23 cellular contexts compared by ENCODE assay signal in the genomic region with DNA sequence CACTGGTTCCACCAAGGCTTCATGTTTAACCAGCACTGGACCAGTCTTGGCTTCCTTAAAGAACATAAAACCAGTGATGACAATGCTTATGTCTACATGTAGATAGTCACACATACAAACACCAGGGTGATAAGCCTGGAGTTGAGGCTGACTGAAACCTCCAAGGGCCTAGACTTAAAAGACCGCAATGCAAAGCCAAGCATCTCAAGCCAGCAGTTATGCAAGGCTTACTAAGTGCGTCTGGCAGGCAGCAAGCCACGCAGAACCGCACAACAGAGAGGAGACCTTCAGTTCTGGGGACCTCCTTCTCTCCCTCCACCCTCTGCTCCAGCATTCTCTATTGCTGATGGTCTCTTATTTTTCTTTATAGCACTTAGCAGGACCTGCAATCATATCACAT.
"Had no signal": no experiment of that assay in that cellular context is flagged by ENCODE, and none has a peak within 500 bp of the region (broad histone marks: within the 10 kb centered on the region; RNA-seq: fewer than 3 reads in every experiment).

No MANE protein-coding gene starts in this region.

- H3K4me3 ChIP-seq: Peyer's patch had no signal

- H3K36me3 ChIP-seq: brain microvascular endothelial cell had no signal

- H3K27me3 ChIP-seq: brain microvascular endothelial cell, Peyer's patch had no signal

- H3K4me1 ChIP-seq: Peyer's patch had no signal

- H3K27ac ChIP-seq: brain microvascular endothelial cell, Peyer's patch, RWPE1 had no signal

- H3K9me3 ChIP-seq: Peyer's patch had no signal

- DNase-seq: activated CD4-positive, alpha-beta T cell treated with anti-CD3 and anti-CD28 coated beads for 4 hours; activated CD4-positive, alpha-beta T cell treated with anti-CD3 and anti-CD28 coated beads, Interleukin-2, amount 50 U/mL, for 4 hours; activated CD8-positive, alpha-beta T cell treated with anti-CD3 and anti-CD28 coated beads, Interleukin-2, amount 10 ng/mL, durations not matched to agents 7 days and 5 days; activated effector memory CD4-positive, alpha-beta T cell treated with Interleukin-2 at 50 U/mL for 16 hours; activated naive CD4-positive, alpha-beta T cell treated with Interleukin-2 at 50 U/mL for 16 hours; activated naive CD8-positive, alpha-beta T cell treated with anti-CD3 and anti-CD28 coated beads, Interleukin-2, amount 50 U/mL, for 24 hours; activated T-cell treated with anti-CD3 and anti-CD28 coated beads, Interleukin-2, amount 50 U/mL, for 24 hours; amygdala; brain microvascular endothelial cell; KG1; NCI-H1092 treated with DMSO at 0.1 percent for 48 hours; NCI-H1417 treated with DMSO at 0.1 percent for 48 hours; NCI-H1694; NCI-H2029; NCI-H2107; NCI-H345; NCI-H510A; NCI-H82; Peyer's patch; SHP77 had no signal

- ATAC-seq: activated CD4-positive, CD25-positive, alpha-beta regulatory T cell treated with anti-CD3 and anti-CD28 coated beads, Interleukin-2, amount 50 U/mL, for 24 hours; activated CD8-positive, alpha-beta T cell treated with anti-CD3 and anti-CD28 coated beads, Interleukin-2, amount 10 ng/mL, durations not matched to agents 7 days and 5 days; activated naive CD4-positive, alpha-beta T cell treated with anti-CD3 and anti-CD28 coated beads, Interleukin-2, amount 50 U/mL, for 72 hours; activated naive CD8-positive, alpha-beta T cell treated with anti-CD3 and anti-CD28 coated beads, Interleukin-2, amount 50 U/mL, for 24 hours had no signal
